In the genomic region with DNA sequence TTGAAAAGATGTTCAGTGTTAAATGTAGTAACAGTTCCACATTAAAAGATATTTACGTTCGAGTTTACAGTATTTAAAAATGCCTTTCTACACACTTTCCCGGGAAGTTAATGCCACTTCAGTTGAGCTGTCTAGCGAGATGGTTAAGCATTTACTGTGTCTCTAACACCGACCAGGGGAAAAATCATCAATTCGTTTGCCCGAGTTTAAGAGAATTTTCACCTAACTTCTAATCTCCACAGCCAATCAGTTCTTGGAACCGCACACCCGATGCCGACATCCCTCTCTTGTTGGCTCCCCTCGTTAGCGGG, we compare ENCODE assay signal across 9 cellular contexts. TPM values are rescaled to one million over a fixed set of nuclear protein-coding genes. Genes with fewer than 3 reads are reported as not detected.
DNase-seq lines count a peak whose midpoint lies in the region; ATAC-seq and TF ChIP-seq lines count a peak whose summit lies in the region.
"Had no signal": no experiment of that assay in that cellular context is flagged by ENCODE, and none has a peak within 500 bp of the region (broad histone marks: within the 10 kb centered on the region; RNA-seq: fewer than 3 reads in every experiment).

No MANE protein-coding gene starts in this region.

- no peaks in the 10 kb centered on the region for H3K27me3 ChIP-seq in SJSA1 (replicated peaks)
- H3K27me3 ChIP-seq in fibroblast of lung (ENCODE audit: control insufficient read depth, insufficient read depth, low read length), result no peaks in the 10 kb centered on the region
- H3K27me3 ChIP-seq in sigmoid colon, result no peaks in the 10 kb centered on the region

- TF ChIP-seq POLR2A in sigmoid colon (IDR thresholded peaks at IDR 0.05), result no peak

- H2AFZ ChIP-seq in fibroblast of lung (ENCODE audit: low read length), result peak overlapping the region; percentile 90

- peaks cover 2% of the 10 kb centered on the region for H4K20me1 ChIP-seq in fibroblast of lung (ENCODE audit: control insufficient read depth, extremely low read depth, insufficient read depth, low read length)

- H3K27ac ChIP-seq in SJSA1 (peak overlapping the region; percentile 87), fibroblast of lung (ENCODE audit: insufficient read depth, low read length) (peak overlapping the region; percentile 97), sigmoid colon (peak overlapping the region; percentile 94 to 98 (median 98))

- intact Hi-C loops in sigmoid colon (cut with DNase I), result loop anchor here (5.0 to 10.0 kb wide), 3 partner anchors 117 to 1256 kb away; a partner anchor contains a TSS

- H3K36me3 ChIP-seq in SJSA1, result peaks cover 25% of the 10 kb centered on the region
- H3K36me3 ChIP-seq in fibroblast of lung (ENCODE audit: control insufficient read depth, insufficient read depth, low read length), result no peaks in the 10 kb centered on the region
- H3K36me3 ChIP-seq in sigmoid colon, result no peaks in the 10 kb centered on the region

- ATAC-seq in GM19025 (IDR thresholded peaks at IDR 0.05; ENCODE audit: low read depth, unreplicated experiment) (peak; percentile 0), GM19328 (IDR thresholded peaks at IDR 0.05; ENCODE audit: unreplicated experiment) (no peak)

- H3K79me2 ChIP-seq in fibroblast of lung (ENCODE audit: control insufficient read depth, insufficient read depth, low read length), result peaks cover 63% of the 10 kb centered on the region

- H3K4me3 ChIP-seq in SJSA1 (peak overlapping the region; percentile 81), fibroblast of lung (replicated peaks in 1 of 4; ENCODE audit: control extremely low read depth in 1 of 4, insufficient read depth in 1 of 4, low read depth in 3 of 4, low read length in 4 of 4) (peak overlapping the region; percentile 84 to 96 (median 92)), sigmoid colon (peak overlapping the region; percentile 63 to 91 (median 80))

- WGBS in sigmoid colon, 2 donors, result 1 to 4% methylated on average over 12 of the region's 12 CpGs

- no peak for DNase-seq in SJSA1 (ENCODE audit: low read depth in 1 of 2, low spot score in 2 of 2)
- no peak for DNase-seq in fibroblast of lung (ENCODE audit: low read depth in 2 of 2)
- no peak for DNase-seq in sigmoid colon
- DNase-seq in stimulated activated naive CD4-positive, alpha-beta T cell treated with Interleukin-2 at 50 U/mL for 16 hours (lab: John Stamatoyannopoulos, UW), result no peak
- DNase-seq in NCI-H2081 (lab: John Stamatoyannopoulos, UW), result no peak
- no peak for DNase-seq in NCI-H1436 treated with DMSO at 0.1 percent for 48 hours (lab: John Stamatoyannopoulos, UW)

- H3K9ac ChIP-seq in fibroblast of lung (ENCODE audit: insufficient read depth, low read length), result peak overlapping the region; percentile 97

- TF ChIP-seq CTCF in fibroblast of lung (conservative IDR thresholded peaks at IDR 0.05 in 1 of 2, IDR thresholded peaks at IDR 0.05 in 1 of 2; ENCODE audit: low read depth in 1 of 2, low read length in 2 of 2), result no peak
- no peak for TF ChIP-seq CTCF in sigmoid colon (IDR thresholded peaks at IDR 0.05)

- H3K4me1 ChIP-seq in SJSA1 (replicated peaks), result peaks cover 29% of the 10 kb centered on the region
- no peaks in the 10 kb centered on the region for H3K4me1 ChIP-seq in fibroblast of lung (ENCODE audit: control insufficient read depth, extremely low read depth, insufficient read depth, low read length)
- H3K4me1 ChIP-seq in sigmoid colon, result peaks cover 0 to 73% (median 68%) of the 10 kb centered on the region in 4 donors

- peak overlapping the region; percentile 94 for H3K4me2 ChIP-seq in fibroblast of lung (ENCODE audit: extremely low read depth, insufficient read depth, low read length)

- TF ChIP-seq EP300 in sigmoid colon (IDR thresholded peaks at IDR 0.05), result no peak

- no peaks in the 10 kb centered on the region for H3K9me3 ChIP-seq in SJSA1 (replicated peaks)
- no peaks in the 10 kb centered on the region for H3K9me3 ChIP-seq in fibroblast of lung (ENCODE audit: control insufficient read depth, insufficient read depth, low read depth, low read length)
- no peaks in the 10 kb centered on the region for H3K9me3 ChIP-seq in sigmoid colon

RNA-seq across cellular contexts. Expression of a gene that starts 58.2 kb away (rescaled TPM):
- total RNA-seq in SJSA1 (2014; rRNA removed; shearing (Covaris generic)), result not detected in 2 replicates
- total RNA-seq in fibroblast of lung (not detected in 2 replicates), sigmoid colon (not detected)
- polyA plus RNA-seq in fibroblast of lung (not detected in 2 replicates), sigmoid colon (under 1 TPM in 1 of 3 donors, not detected in 2; 0.03 TPM)
- polyA plus RNA-seq in fibroblast of lung (2012), result not detected in 2 replicates
- polyA minus RNA-seq in fibroblast of lung (ENCODE audit: low replicate concordance), result not detected in 2 replicates
- total RNA-seq: glomerular endothelial cell had no signal
